ENCODE assay signal across 12 cellular contexts in genomic region chr7:102082693-102083385, GRCh38.
"Had no signal": no experiment of that assay in that cellular context is flagged by ENCODE, and none has a peak within 500 bp of the region (broad histone marks: within the 10 kb centered on the region; RNA-seq: fewer than 3 reads in every experiment).

No MANE protein-coding gene starts in this region.

- H3K4me1 ChIP-seq: lower lobe of right lung, parathyroid adenoma, testis had no signal

- H3K36me3 ChIP-seq: right lobe of liver had no signal

- H3K9ac ChIP-seq: parathyroid adenoma had no signal

- H2AFZ ChIP-seq: parathyroid adenoma had no signal

- H3K79me2 ChIP-seq: parathyroid adenoma had no signal

- H3K9me3 ChIP-seq: lower lobe of right lung, right lobe of liver, testis had no signal

- DNase-seq: activated CD4-positive, alpha-beta memory T cell treated with anti-CD3 and anti-CD28 coated beads, Interleukin-2, amount 10 ng/mL, durations not matched to agents 7 days and 5 days; activated CD4-positive, alpha-beta T cell treated with anti-CD3 and anti-CD28 coated beads for 36 hours; activated CD8-positive, alpha-beta memory T cell treated with anti-CD3 and anti-CD28 coated beads, Interleukin-2, amount 10 ng/mL, durations not matched to agents 7 days and 5 days; activated naive CD4-positive, alpha-beta T cell; activated naive CD8-positive, alpha-beta T cell treated with anti-CD3 and anti-CD28 coated beads for 36 hours; amygdala; lower lobe of right lung; stimulated activated CD4-positive, alpha-beta T cell treated with anti-CD3 and anti-CD28 coated beads, Interleukin-4, amount 100 ng/mL, for 4 hours; testis had no signal

- H3K27me3 ChIP-seq: right lobe of liver, testis had no signal

- H3K4me3 ChIP-seq: coronary artery, lower lobe of right lung, right lobe of liver, testis had no signal

- H3K27ac ChIP-seq: coronary artery, lower lobe of right lung, parathyroid adenoma, right lobe of liver, testis had no signal
